Comparison of ENCODE assay signal across 9 cellular contexts in genomic region chr14:87443039-87443438, GRCh38.
"Had no signal": no experiment of that assay in that cellular context is flagged by ENCODE, and none has a peak within 500 bp of the region (broad histone marks: within the 10 kb centered on the region; RNA-seq: fewer than 3 reads in every experiment).

No MANE protein-coding gene starts in this region.

- H3K36me3 Mint-ChIP-seq: IgD-negative memory B cell had no signal

- H3K36me3 ChIP-seq: HAP-1 had no signal

- H3K4me1 Mint-ChIP-seq: IgD-negative memory B cell had no signal

- H3K9me3 ChIP-seq: HAP-1 had no signal

- FAIRE-seq: HepG2 had no signal

- H3K4me1 ChIP-seq: HAP-1 had no signal

- DNase-seq: GOT3, H7, Kasumi-1, KG1 had no signal

- H3K27ac ChIP-seq: HL-60 had no signal

- H3K4me3 Mint-ChIP-seq: IgD-negative memory B cell had no signal

- H3K27ac Mint-ChIP-seq: IgD-negative memory B cell had no signal

- H3K27me3 Mint-ChIP-seq: IgD-negative memory B cell had no signal

- ATAC-seq: HCT116, HepG2 had no signal

- H3K4me3 ChIP-seq: HAP-1 had no signal
